ENCODE assay signal across 25 cellular contexts in the genomic region with DNA sequence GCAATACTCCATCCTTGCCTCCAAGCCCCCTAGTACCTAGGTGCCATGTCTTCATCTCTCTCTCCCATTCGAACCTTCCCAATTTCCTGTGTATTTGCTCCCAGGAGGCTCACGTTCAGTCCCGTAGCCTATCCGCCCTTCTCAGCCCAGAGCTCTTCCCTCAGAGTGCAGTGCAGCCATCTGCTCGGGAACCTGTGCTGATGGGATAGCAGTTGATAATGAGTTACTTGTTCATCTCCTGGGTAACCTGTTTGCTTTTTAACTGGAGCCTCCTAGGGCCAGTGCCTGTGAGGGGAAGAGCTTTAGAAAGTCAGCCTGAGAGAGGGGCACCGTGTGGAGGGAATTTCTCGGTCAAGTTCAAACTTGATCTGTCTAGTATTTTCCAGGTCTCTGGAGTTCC.
"Had no signal": no experiment of that assay in that cellular context is flagged by ENCODE, and none has a peak within 500 bp of the region (broad histone marks: within the 10 kb centered on the region; RNA-seq: fewer than 3 reads in every experiment).

No MANE protein-coding gene starts in this region.

- H3K27ac Mint-ChIP-seq: activated CD4-positive, alpha-beta T cell treated with anti-CD3 and anti-CD28 coated beads, Interleukin-2, amount 10 ng/mL, durations not matched to agents 24 days and 14 days; activated CD8-positive, alpha-beta T cell treated with anti-CD3 and anti-CD28 coated beads for 36 hours; activated naive CD4-positive, alpha-beta T cell treated with anti-CD3 and anti-CD28 coated beads, Interleukin-2, amount 50 U/mL, for 24 hours; activated naive CD8-positive, alpha-beta T cell treated with anti-CD3 and anti-CD28 coated beads, Interleukin-2, amount 10 ng/mL, durations not matched to agents 7 days and 5 days; activated T-cell treated with anti-CD3 and anti-CD28 coated beads, Interleukin-2, amount 50 U/mL, for 24 hours; activated T-helper 2 cell treated with anti-CD3 and anti-CD28 coated beads, Interferon-gamma antibody, Interleukin-2, Interleukin-4, amounts not matched to agents 10 μg/mL and 5 μg/mL and 100 μg/mL, durations not matched to agents 14 hours and 24 hours and 36 hours; T-helper 1 cell treated with Interleukin-12 subunit alpha and Interleukin-12 subunit beta and Interleukin-4 antibody, amounts not matched to agents 30 μg/mL and 1 μg/mL, for 36 hours; T-helper 2 cell treated with Interferon-gamma antibody and Interleukin-4, amounts not matched to agents 5 μg/mL and 100 μg/mL, for 36 hours had no signal

- H3K4me3 Mint-ChIP-seq: activated CD4-positive, alpha-beta T cell treated with anti-CD3 and anti-CD28 coated beads, Interleukin-2, amount 10 ng/mL, durations not matched to agents 24 days and 14 days; activated CD8-positive, alpha-beta T cell treated with anti-CD3 and anti-CD28 coated beads for 36 hours; activated naive CD4-positive, alpha-beta T cell treated with anti-CD3 and anti-CD28 coated beads, Interleukin-2, amount 50 U/mL, for 24 hours; activated naive CD8-positive, alpha-beta T cell treated with anti-CD3 and anti-CD28 coated beads, Interleukin-2, amount 10 ng/mL, durations not matched to agents 7 days and 5 days; activated T-cell treated with anti-CD3 and anti-CD28 coated beads, Interleukin-2, amount 50 U/mL, for 24 hours; central memory CD8-positive, alpha-beta T cell; T-helper 1 cell treated with Interleukin-12 subunit alpha and Interleukin-12 subunit beta and Interleukin-4 antibody, amounts not matched to agents 30 μg/mL and 1 μg/mL, for 36 hours; T-helper 2 cell treated with Interferon-gamma antibody and Interleukin-4, amounts not matched to agents 5 μg/mL and 100 μg/mL, for 36 hours had no signal

- H3K36me3 Mint-ChIP-seq: activated naive CD4-positive, alpha-beta T cell treated with anti-CD3 and anti-CD28 coated beads, Interleukin-2, amount 50 U/mL, for 24 hours; activated naive CD8-positive, alpha-beta T cell treated with anti-CD3 and anti-CD28 coated beads, Interleukin-2, amount 10 ng/mL, durations not matched to agents 7 days and 5 days had no signal

- H3K4me1 Mint-ChIP-seq: activated CD4-positive, alpha-beta T cell treated with anti-CD3 and anti-CD28 coated beads, Interleukin-2, amount 10 ng/mL, durations not matched to agents 24 days and 14 days; activated naive CD4-positive, alpha-beta T cell treated with anti-CD3 and anti-CD28 coated beads, Interleukin-2, amount 50 U/mL, for 24 hours; activated naive CD8-positive, alpha-beta T cell treated with anti-CD3 and anti-CD28 coated beads, Interleukin-2, amount 10 ng/mL, durations not matched to agents 7 days and 5 days; central memory CD8-positive, alpha-beta T cell had no signal

- DNase-seq: activated CD4-positive, alpha-beta T cell treated with anti-CD3 and anti-CD28 coated beads, Interleukin-2, amount 10 ng/mL, durations not matched to agents 24 days and 14 days; activated CD4-positive, alpha-beta T cell treated with anti-CD3 and anti-CD28 coated beads, Interleukin-2, amount 50 U/mL, for 4 hours; activated CD8-positive, alpha-beta T cell treated with anti-CD3 and anti-CD28 coated beads for 36 hours; activated gamma-delta T cell; activated naive CD4-positive, alpha-beta T cell treated with Interleukin-2 at 50 U/mL for 16 hours; activated naive CD8-positive, alpha-beta T cell treated with anti-CD3 and anti-CD28 coated beads, Interleukin-2, amount 10 ng/mL, durations not matched to agents 7 days and 5 days; activated T-cell treated with anti-CD3 and anti-CD28 coated beads, Interleukin-2, amount 50 U/mL, for 24 hours; amygdala; NCI-H1092 treated with DMSO at 0.1 percent for 48 hours; NCI-H1417 treated with DMSO at 0.1 percent for 48 hours; NCI-H2029; NCI-H226; NCI-H526; PC-3; Peyer's patch; RPMI8226; SHP77 treated with DMSO at 0.1 percent for 48 hours; SK-N-SH had no signal

- FAIRE-seq: K562, TTC549 had no signal

- H3K9me3 Mint-ChIP-seq: activated CD4-positive, alpha-beta T cell treated with anti-CD3 and anti-CD28 coated beads, Interleukin-2, amount 10 ng/mL, durations not matched to agents 24 days and 14 days; activated CD8-positive, alpha-beta T cell treated with anti-CD3 and anti-CD28 coated beads for 36 hours; activated naive CD4-positive, alpha-beta T cell treated with anti-CD3 and anti-CD28 coated beads, Interleukin-2, amount 50 U/mL, for 24 hours; activated naive CD8-positive, alpha-beta T cell treated with anti-CD3 and anti-CD28 coated beads, Interleukin-2, amount 10 ng/mL, durations not matched to agents 7 days and 5 days; activated T-cell treated with anti-CD3 and anti-CD28 coated beads, Interleukin-2, amount 50 U/mL, for 24 hours; activated T-helper 2 cell treated with anti-CD3 and anti-CD28 coated beads, Interferon-gamma antibody, Interleukin-2, Interleukin-4, amounts not matched to agents 10 μg/mL and 5 μg/mL and 100 μg/mL, durations not matched to agents 14 hours and 24 hours and 36 hours; central memory CD8-positive, alpha-beta T cell; T-helper 1 cell treated with Interleukin-12 subunit alpha and Interleukin-12 subunit beta and Interleukin-4 antibody, amounts not matched to agents 30 μg/mL and 1 μg/mL, for 36 hours; T-helper 2 cell treated with Interferon-gamma antibody and Interleukin-4, amounts not matched to agents 5 μg/mL and 100 μg/mL, for 36 hours had no signal
